25 cellular contexts compared by ENCODE assay signal in the genomic region with DNA sequence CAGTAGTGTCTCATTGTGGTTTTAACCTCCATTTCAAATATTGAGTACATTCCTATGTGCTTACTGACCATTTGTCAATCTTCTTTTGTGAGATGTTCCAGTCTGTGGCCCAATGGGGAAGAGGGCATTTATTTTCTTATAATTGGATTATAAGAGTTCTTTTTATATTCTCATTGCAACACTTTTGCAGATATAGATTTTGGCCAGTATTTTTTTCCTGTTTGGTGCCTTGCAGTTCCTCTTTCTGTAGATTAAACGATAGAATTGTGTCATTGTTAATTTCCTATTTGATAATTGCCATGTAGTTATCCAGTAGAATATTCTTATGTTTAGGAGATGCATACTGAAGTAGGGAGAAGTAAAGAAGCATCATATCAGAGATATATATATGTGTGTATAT. TPM values are rescaled to one million over a fixed set of nuclear protein-coding genes. Genes with fewer than 3 reads are reported as not detected.
DNase-seq lines count a peak whose midpoint lies in the region; ATAC-seq lines count a peak whose summit lies in the region.
"Had no signal": no experiment of that assay in that cellular context is flagged by ENCODE, and none has a peak within 500 bp of the region (broad histone marks: within the 10 kb centered on the region; RNA-seq: fewer than 3 reads in every experiment).

No MANE protein-coding gene starts in this region.

- H3K27me3 Mint-ChIP-seq in T-helper 17 cell: peaks cover 9% of the 10 kb centered on the region
- H3K27me3 Mint-ChIP-seq in stimulated activated memory B cell treated with anti-CD40 and anti-IgM and Interleukin-4, amounts not matched to agents 10 μg/mL and 1 μg/mL and 100 μg/mL, for 72 hours: no peaks in the 10 kb centered on the region
- H3K27me3 Mint-ChIP-seq in naive thymus-derived CD4-positive, alpha-beta T cell: peaks cover 0 to 4% (median 2%) of the 10 kb centered on the region in 5 donors

- no peak overlapping the region for H3K14ac ChIP-seq in neuronal stem cell (ENCODE audit: low read length)

- POLR2A ChIA-PET in naive thymus-derived CD4-positive, alpha-beta T cell (lab: Charles Lee): no interaction called here

- no peak overlapping the region for H2BK5ac ChIP-seq in neuronal stem cell (ENCODE audit: low read length)

- no peak overlapping the region for H2BK12ac ChIP-seq in neuronal stem cell (ENCODE audit: low read length)

- H3K27ac Mint-ChIP-seq in T-helper 17 cell: peak overlapping the region; percentile 68
- H3K27ac Mint-ChIP-seq in stimulated activated memory B cell treated with anti-CD40 and anti-IgM and Interleukin-4, amounts not matched to agents 10 μg/mL and 1 μg/mL and 100 μg/mL, for 72 hours: peak overlapping the region; percentile 36
- H3K27ac Mint-ChIP-seq in naive thymus-derived CD4-positive, alpha-beta T cell: peak overlapping the region in 2 of 9 donors; percentile 11 to 23
- H3K27ac Mint-ChIP-seq: CD4-positive, CD25-positive, alpha-beta regulatory T cell had no signal

- no peak overlapping the region for H3K4me2 ChIP-seq in neuronal stem cell (ENCODE audit: insufficient read depth, low read length, poor library complexity, severe bottlenecking)
- H3K4me2 ChIP-seq: SK-N-SH had no signal

- no peaks in the 10 kb centered on the region for H3K79me1 ChIP-seq in neuronal stem cell (ENCODE audit: low read depth, low read length)

- H2BK120ac ChIP-seq in neuronal stem cell (ENCODE audit: low read depth, low read length): no peak overlapping the region

- CTCF ChIA-PET in naive thymus-derived CD4-positive, alpha-beta T cell (lab: Charles Lee): no interaction called here

- WGBS in neuronal stem cell (ENCODE audit: extremely low coverage in 2 of 2, insufficient read length in 2 of 2, insufficient replicate concordance in 1 of 2), 2 donors: no CpG with 5 or more reads among the region's 1 CpG

- H3K4me1 Mint-ChIP-seq in T-helper 17 cell: peaks cover 6% of the 10 kb centered on the region
- H3K4me1 Mint-ChIP-seq in stimulated activated memory B cell treated with anti-CD40 and anti-IgM and Interleukin-4, amounts not matched to agents 10 μg/mL and 1 μg/mL and 100 μg/mL, for 72 hours: peaks cover 25% of the 10 kb centered on the region
- H3K4me1 Mint-ChIP-seq in naive thymus-derived CD4-positive, alpha-beta T cell: peaks cover 8 to 29% (median 22%) of the 10 kb centered on the region in 7 donors

- no peak overlapping the region for H4K91ac ChIP-seq in neuronal stem cell (ENCODE audit: low read depth, low read length, poor library complexity)

- H2AFZ ChIP-seq in neuronal stem cell (ENCODE audit: low read length): no peak overlapping the region
- H2AFZ ChIP-seq: GM23248 had no signal

- H3K27ac ChIP-seq in neuronal stem cell (replicated peaks; ENCODE audit: low read length): no peak overlapping the region
- no peak overlapping the region for H3K27ac ChIP-seq in naive thymus-derived CD4-positive, alpha-beta T cell (ENCODE audit: low read depth, low read length)
- H3K27ac ChIP-seq: 22Rv1, GM23248, HL-60 had no signal

- no peaks in the 10 kb centered on the region for H3K27me3 ChIP-seq in neuronal stem cell (ENCODE audit: control insufficient read depth in 3 of 3, insufficient read depth in 3 of 3, low read depth in 1 of 3, low read length in 3 of 3)
- H3K27me3 ChIP-seq in naive thymus-derived CD4-positive, alpha-beta T cell (ENCODE audit: control insufficient read depth in 2 of 2, insufficient read depth in 2 of 2, low read length in 2 of 2): no peaks in the 10 kb centered on the region

- no peak overlapping the region for H3K9ac ChIP-seq in neuronal stem cell (ENCODE audit: low read depth, low read length, poor library complexity)
- H3K9ac ChIP-seq: GM23248, SK-N-SH had no signal

- no peaks in the 10 kb centered on the region for H3K36me3 ChIP-seq in neuronal stem cell (replicated peaks in 1 of 2; ENCODE audit: control insufficient read depth in 2 of 2, insufficient read depth in 2 of 2, low read length in 2 of 2)
- no peaks in the 10 kb centered on the region for H3K36me3 ChIP-seq in naive thymus-derived CD4-positive, alpha-beta T cell (ENCODE audit: control insufficient read depth in 2 of 3, insufficient read depth in 3 of 3, low read length in 3 of 3)
- H3K36me3 ChIP-seq: HAP-1 had no signal

- H3K18ac ChIP-seq in neuronal stem cell (ENCODE audit: low read length): no peak overlapping the region

- no peaks in the 10 kb centered on the region for H3K9me3 Mint-ChIP-seq in stimulated activated memory B cell treated with anti-CD40 and anti-IgM and Interleukin-4, amounts not matched to agents 10 μg/mL and 1 μg/mL and 100 μg/mL, for 72 hours
- H3K9me3 Mint-ChIP-seq in naive thymus-derived CD4-positive, alpha-beta T cell: peaks cover 0 to 12% (median 2%) of the 10 kb centered on the region in 11 donors

- ATAC-seq in T-helper 17 cell: no peak
- ATAC-seq in stimulated activated memory B cell treated with anti-CD40 and anti-IgM and Interleukin-4, amounts not matched to agents 10 μg/mL and 1 μg/mL and 100 μg/mL, for 72 hours: no peak
- ATAC-seq in naive thymus-derived CD4-positive, alpha-beta T cell: no peak
- ATAC-seq: Right ventricle myocardium inferior had no signal

- no peaks in the 10 kb centered on the region for H3K9me3 ChIP-seq in T-helper 17 cell (ENCODE audit: control insufficient read depth, low read length, poor library complexity, severe bottlenecking)
- H3K9me3 ChIP-seq in neuronal stem cell (replicated peaks in 1 of 2; ENCODE audit: control insufficient read depth in 2 of 2, insufficient read depth in 1 of 2, low read depth in 1 of 2, low read length in 2 of 2): no peaks in the 10 kb centered on the region
- H3K9me3 ChIP-seq in naive thymus-derived CD4-positive, alpha-beta T cell (ENCODE audit: control insufficient read depth in 2 of 3, low read length in 3 of 3): no peaks in the 10 kb centered on the region
- H3K9me3 ChIP-seq: HAP-1, SK-N-SH had no signal

- no peak overlapping the region for H3K4ac ChIP-seq in neuronal stem cell (ENCODE audit: low read length)

- no peaks in the 10 kb centered on the region for H3K4me1 ChIP-seq in neuronal stem cell (ENCODE audit: control insufficient read depth in 2 of 2, insufficient read depth in 1 of 2, low read depth in 1 of 2, low read length in 2 of 2)
- H3K4me1 ChIP-seq in naive thymus-derived CD4-positive, alpha-beta T cell (ENCODE audit: control insufficient read depth in 2 of 2, insufficient read depth in 2 of 2, low read length in 2 of 2): peaks cover 0 to 8% of the 10 kb centered on the region in 2 donors

- H3K23ac ChIP-seq in neuronal stem cell (ENCODE audit: low read depth, low read length, poor library complexity): no peak overlapping the region

- no peak overlapping the region for H3K4me3 ChIP-seq in neuronal stem cell (ENCODE audit: low read length in 2 of 2)
- H3K4me3 ChIP-seq in naive thymus-derived CD4-positive, alpha-beta T cell (ENCODE audit: low read length): no peak overlapping the region
- H3K4me3 ChIP-seq: GM23248, HAP-1 had no signal

- intact Hi-C loops in naive thymus-derived CD4-positive, alpha-beta T cell (cut with micrococcal nuclease): no loop called here

- no peak overlapping the region for H3K4me3 Mint-ChIP-seq in T-helper 17 cell
- no peak overlapping the region for H3K4me3 Mint-ChIP-seq in stimulated activated memory B cell treated with anti-CD40 and anti-IgM and Interleukin-4, amounts not matched to agents 10 μg/mL and 1 μg/mL and 100 μg/mL, for 72 hours
- peak overlapping the region in 1 of 10 donors; percentile 51 for H3K4me3 Mint-ChIP-seq in naive thymus-derived CD4-positive, alpha-beta T cell
- H3K4me3 Mint-ChIP-seq: CD4-positive, CD25-positive, alpha-beta regulatory T cell had no signal

- no peak overlapping the region for H4K8ac ChIP-seq in neuronal stem cell (ENCODE audit: low read depth, low read length)

- no peak overlapping the region for H2AK5ac ChIP-seq in neuronal stem cell (ENCODE audit: low read depth, low read length)

- DNase-seq in SIG-M5 treated with dmso at 0.1 percent for 504 hours (lab: John Stamatoyannopoulos, UW; ENCODE audit: unreplicated experiment): peak; percentile 73
- DNase-seq in SIG-M5 (lab: John Stamatoyannopoulos, UW): no peak
- DNase-seq in NOMO-1 (lab: John Stamatoyannopoulos, UW; ENCODE audit: unreplicated experiment in 2 of 2): peak; percentile 71 to 75
- no peak for DNase-seq in T-helper 17 cell
- DNase-seq in NCI-H226: no peak
- no peak for DNase-seq in neuronal stem cell (ENCODE audit: low spot score)
- no peak for DNase-seq in naive thymus-derived CD4-positive, alpha-beta T cell
- DNase-seq: CD4-positive, CD25-positive, alpha-beta regulatory T cell; COR-L47; DMS 273 treated with DMSO at 0.1 percent for 48 hours; DND-41; GM23248; IMR-90; Karpas-422; MM.1S; NCI-H187 treated with DMSO at 0.1 percent for 48 hours; NCI-H2227 treated with DMSO at 0.1 percent for 48 hours; NCI-H524; SK-N-SH had no signal

- no peak overlapping the region for H2BK15ac ChIP-seq in neuronal stem cell (ENCODE audit: low read length)

- peaks cover 4% of the 10 kb centered on the region for H3K36me3 Mint-ChIP-seq in T-helper 17 cell (ENCODE audit: low read depth)
- no peaks in the 10 kb centered on the region for H3K36me3 Mint-ChIP-seq in stimulated activated memory B cell treated with anti-CD40 and anti-IgM and Interleukin-4, amounts not matched to agents 10 μg/mL and 1 μg/mL and 100 μg/mL, for 72 hours
- H3K36me3 Mint-ChIP-seq in naive thymus-derived CD4-positive, alpha-beta T cell: peaks cover 0 to 7% (median 4%) of the 10 kb centered on the region in 5 donors

RNA-seq across cellular contexts. Expression of gene CYTIP, which starts 56.4 kb away (rescaled TPM):
- 100 to 1,000 TPM; 286 to 294 TPM for total RNA-seq in T-helper 17 cell
- polyA plus RNA-seq in neuronal stem cell (2013, experiment 1 of 2): 0.03 TPM
- polyA plus RNA-seq in neuronal stem cell (2013, experiment 2 of 2): not detected
- 100 to 1,000 TPM; 290 to 406 (median 363) TPM for total RNA-seq in naive thymus-derived CD4-positive, alpha-beta T cell
- polyA plus RNA-seq in naive thymus-derived CD4-positive, alpha-beta T cell: 100 to 1,000 TPM; 170 to 270 TPM
- total RNA-seq: GM23248, HT1080, IMR-90 had no signal
- polyA plus RNA-seq: GM23248, IMR-90, SK-N-SH had no signal

Comparison
In these comparisons a context has a peak if more than half of its experiments do, and no peak if none do; other contexts are left out.
1. DNase-seq: peak in SIG-M5 treated with dmso at 0.1 percent for 504 hours (single experiment) and NOMO-1 (2 of 2); none in SIG-M5 (single experiment), T-helper 17 cell (0 of 3), NCI-H226 (single experiment), neuronal stem cell (single experiment) and naive thymus-derived CD4-positive, alpha-beta T cell (0 of 9).